1 cellular context compared by ENCODE assay signal in genomic region chr9:764105-764524, GRCh38.
TF ChIP-seq lines count a peak whose summit lies in the region.

No MANE protein-coding gene starts in this region.

TF ChIP-seq in GM23338, 12 proteins besides CTCF, POLR2A, EP300 and RAD21 (continued from another document):
- TF ChIP-seq, protein P1, sequence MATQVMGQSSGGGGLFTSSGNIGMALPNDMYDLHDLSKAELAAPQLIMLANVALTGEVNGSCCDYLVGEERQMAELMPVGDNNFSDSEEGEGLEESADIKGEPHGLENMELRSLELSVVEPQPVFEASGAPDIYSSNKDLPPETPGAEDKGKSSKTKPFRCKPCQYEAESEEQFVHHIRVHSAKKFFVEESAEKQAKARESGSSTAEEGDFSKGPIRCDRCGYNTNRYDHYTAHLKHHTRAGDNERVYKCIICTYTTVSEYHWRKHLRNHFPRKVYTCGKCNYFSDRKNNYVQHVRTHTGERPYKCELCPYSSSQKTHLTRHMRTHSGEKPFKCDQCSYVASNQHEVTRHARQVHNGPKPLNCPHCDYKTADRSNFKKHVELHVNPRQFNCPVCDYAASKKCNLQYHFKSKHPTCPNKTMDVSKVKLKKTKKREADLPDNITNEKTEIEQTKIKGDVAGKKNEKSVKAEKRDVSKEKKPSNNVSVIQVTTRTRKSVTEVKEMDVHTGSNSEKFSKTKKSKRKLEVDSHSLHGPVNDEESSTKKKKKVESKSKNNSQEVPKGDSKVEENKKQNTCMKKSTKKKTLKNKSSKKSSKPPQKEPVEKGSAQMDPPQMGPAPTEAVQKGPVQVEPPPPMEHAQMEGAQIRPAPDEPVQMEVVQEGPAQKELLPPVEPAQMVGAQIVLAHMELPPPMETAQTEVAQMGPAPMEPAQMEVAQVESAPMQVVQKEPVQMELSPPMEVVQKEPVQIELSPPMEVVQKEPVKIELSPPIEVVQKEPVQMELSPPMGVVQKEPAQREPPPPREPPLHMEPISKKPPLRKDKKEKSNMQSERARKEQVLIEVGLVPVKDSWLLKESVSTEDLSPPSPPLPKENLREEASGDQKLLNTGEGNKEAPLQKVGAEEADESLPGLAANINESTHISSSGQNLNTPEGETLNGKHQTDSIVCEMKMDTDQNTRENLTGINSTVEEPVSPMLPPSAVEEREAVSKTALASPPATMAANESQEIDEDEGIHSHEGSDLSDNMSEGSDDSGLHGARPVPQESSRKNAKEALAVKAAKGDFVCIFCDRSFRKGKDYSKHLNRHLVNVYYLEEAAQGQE (IDR thresholded peaks at IDR 0.05; ENCODE audit: unreplicated experiment) = no peak
- TF ChIP-seq POLR2AphosphoS5 (IDR thresholded peaks at IDR 0.05; ENCODE audit: low read depth) (no peak), STAT1 (IDR thresholded peaks at IDR 0.05; ENCODE audit: unreplicated experiment) (no peak), EZH2phosphoT487 (IDR thresholded peaks at IDR 0.05; ENCODE audit: unreplicated experiment) (no peak), ZNF462 (CRISPR knock-in tag; IDR thresholded peaks at IDR 0.05) (peak; percentile 96), EZH2 (IDR thresholded peaks at IDR 0.05; ENCODE audit: low read depth, unreplicated experiment) (no peak), CREB1 (CRISPR knock-in tag; IDR thresholded peaks at IDR 0.05; ENCODE audit: low read depth) (peak; percentile 45), JUNB (IDR thresholded peaks at IDR 0.05; ENCODE audit: unreplicated experiment) (no peak), ETS1 (IDR thresholded peaks at IDR 0.05) (no peak), NANOG (IDR thresholded peaks at IDR 0.05; ENCODE audit: borderline replicate concordance) (no peak)
TF ChIP-seq in GM23338: peak in this region for 3.
